Comparison of ENCODE assay signal across 9 cellular contexts in genomic region chr3:2352134-2352762, GRCh38.
"Had no signal": no experiment of that assay in that cellular context is flagged by ENCODE, and none has a peak within 500 bp of the region (broad histone marks: within the 10 kb centered on the region; RNA-seq: fewer than 3 reads in every experiment).

No MANE protein-coding gene starts in this region.

- H3K36me3 ChIP-seq: HAP-1 had no signal

- H3K4me1 ChIP-seq: HAP-1 had no signal

- DNase-seq: GM23248, GOT3, H7, HFFc6 had no signal

- H3K27me3 Mint-ChIP-seq: IgD-negative memory B cell had no signal

- FAIRE-seq: HepG2 had no signal

- H3K9me3 ChIP-seq: HAP-1 had no signal

- H3K4me1 Mint-ChIP-seq: IgD-negative memory B cell had no signal

- H3K27ac ChIP-seq: GM23248, HL-60 had no signal

- ATAC-seq: HCT116, HepG2 had no signal

- H3K27ac Mint-ChIP-seq: HFFc6, IgD-negative memory B cell had no signal

- H3K4me3 ChIP-seq: GM23248, HAP-1 had no signal

- H3K4me3 Mint-ChIP-seq: HFFc6, IgD-negative memory B cell had no signal
